In the genomic region with DNA sequence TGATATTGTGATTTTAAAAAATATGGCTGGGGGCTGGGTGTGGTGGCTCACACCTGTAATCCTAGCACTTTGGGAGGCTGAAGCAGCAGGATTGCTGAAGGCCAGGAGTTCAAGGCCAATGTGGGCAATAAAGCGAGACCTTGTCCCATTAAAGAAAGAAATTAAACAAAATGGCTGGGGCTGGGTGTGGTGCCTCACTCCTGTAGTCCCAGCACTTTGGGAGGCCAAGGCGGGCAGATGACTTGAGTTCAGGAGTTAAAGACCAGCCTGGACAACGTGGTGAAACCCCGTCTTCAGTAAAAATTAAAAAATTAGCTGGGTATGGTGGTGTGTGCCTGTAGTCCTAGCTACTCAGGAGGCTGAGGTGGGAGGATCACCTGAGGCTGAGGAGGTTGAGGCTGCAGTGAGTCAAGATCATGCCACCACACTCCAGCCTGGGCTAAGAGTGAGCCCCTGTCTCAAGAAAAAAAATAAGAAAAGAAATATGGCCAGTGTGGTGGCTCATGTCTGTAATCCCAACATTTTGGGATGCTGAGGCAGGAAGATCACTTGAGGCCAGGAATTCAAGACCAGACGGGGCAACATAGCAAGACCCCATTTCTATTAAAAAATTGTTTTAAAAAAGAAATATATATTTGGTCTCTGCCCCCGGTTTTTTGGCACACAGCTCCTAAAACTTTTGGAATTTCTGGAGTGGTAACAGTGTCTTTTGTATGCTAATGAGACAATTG, we compare ENCODE assay signal across 36 cellular contexts.
"Had no signal": no experiment of that assay in that cellular context is flagged by ENCODE, and none has a peak within 500 bp of the region (broad histone marks: within the 10 kb centered on the region; RNA-seq: fewer than 3 reads in every experiment).

No MANE protein-coding gene starts in this region.

- H3K27ac ChIP-seq: ascending aorta, cardiac muscle cell had no signal

- H3K27me3 Mint-ChIP-seq: activated CD4-positive, alpha-beta memory T cell treated with anti-CD3 and anti-CD28 coated beads, Interleukin-2, amount 10 ng/mL, durations not matched to agents 7 days and 5 days; activated CD4-positive, alpha-beta T cell treated with anti-CD3 and anti-CD28 coated beads for 36 hours; activated CD4-positive, alpha-beta T cell treated with anti-CD3 and anti-CD28 coated beads, Interleukin-2, amount 10 ng/mL, durations not matched to agents 7 days and 5 days; activated CD8-positive, alpha-beta memory T cell treated with anti-CD3 and anti-CD28 coated beads, Interleukin-2, amount 10 ng/mL, durations not matched to agents 7 days and 5 days; activated naive CD4-positive, alpha-beta T cell treated with anti-CD3 and anti-CD28 coated beads, Interleukin-2, amount 10 ng/mL, durations not matched to agents 7 days and 5 days; activated naive CD4-positive, alpha-beta T cell treated with anti-CD3 and anti-CD28 coated beads, Interleukin-2, amount 50 U/mL, for 24 hours; activated naive CD8-positive, alpha-beta T cell; activated naive CD8-positive, alpha-beta T cell treated with anti-CD3 and anti-CD28 coated beads, Interleukin-2, amount 10 ng/mL, durations not matched to agents 7 days and 5 days; activated naive CD8-positive, alpha-beta T cell treated with anti-CD3 and anti-CD28 coated beads, Interleukin-2, amount 50 U/mL, for 24 hours; activated T-cell treated with anti-CD3 and anti-CD28 coated beads, Interleukin-2, amount 50 U/mL, for 24 hours; brain; central memory CD8-positive, alpha-beta T cell had no signal

- DNase-seq: activated CD4-positive, alpha-beta memory T cell treated with anti-CD3 and anti-CD28 coated beads, Interleukin-2, amount 10 ng/mL, durations not matched to agents 7 days and 5 days; activated CD4-positive, alpha-beta T cell treated with anti-CD3 and anti-CD28 coated beads for 1 hour; activated CD4-positive, alpha-beta T cell treated with anti-CD3 and anti-CD28 coated beads for 36 hours; activated CD4-positive, alpha-beta T cell treated with anti-CD3 and anti-CD28 coated beads for 48 hours; activated CD4-positive, alpha-beta T cell treated with anti-CD3 and anti-CD28 coated beads, Interleukin-2, amount 10 ng/mL, durations not matched to agents 7 days and 5 days; activated CD4-positive, alpha-beta T cell treated with anti-CD3 and anti-CD28 coated beads, Interleukin-2, amount 50 U/mL, for 48 hours; activated CD4-positive, CD25-positive, alpha-beta regulatory T cell; activated CD8-positive, alpha-beta memory T cell treated with anti-CD3 and anti-CD28 coated beads for 24 hours; activated CD8-positive, alpha-beta memory T cell treated with anti-CD3 and anti-CD28 coated beads, Interleukin-2, amount 10 ng/mL, durations not matched to agents 7 days and 5 days; activated CD8-positive, alpha-beta memory T cell treated with anti-CD3 and anti-CD28 coated beads, Interleukin-2, amount 50 U/mL, for 48 hours; activated CD8-positive, alpha-beta T cell treated with anti-CD3 and anti-CD28 coated beads, Interleukin-2, amount 10 ng/mL, durations not matched to agents 7 days and 5 days; activated effector memory CD4-positive, alpha-beta T cell treated with Interleukin-2 at 50 U/mL for 16 hours; activated gamma-delta T cell; activated naive CD4-positive, alpha-beta T cell treated with anti-CD3 and anti-CD28 coated beads, Interleukin-2, amount 10 ng/mL, durations not matched to agents 7 days and 5 days; activated naive CD4-positive, alpha-beta T cell treated with Interleukin-2 at 50 U/mL for 16 hours; activated naive CD8-positive, alpha-beta T cell treated with anti-CD3 and anti-CD28 coated beads, Interleukin-2, amount 10 ng/mL, durations not matched to agents 7 days and 5 days; activated naive CD8-positive, alpha-beta T cell treated with anti-CD3 and anti-CD28 coated beads, Interleukin-2, amount 50 U/mL, for 24 hours; activated T-cell treated with anti-CD3 and anti-CD28 coated beads, Interleukin-2, amount 50 U/mL, for 24 hours; activated T-cell treated with anti-CD3 and anti-CD28 coated beads, Interleukin-2, amount 50 U/mL, for 48 hours; amygdala; anterior cingulate cortex; caudate nucleus; T-helper 1 cell; T-helper 2 cell; T-helper 9 cell had no signal

- H3K9me3 Mint-ChIP-seq: activated CD4-positive, alpha-beta memory T cell treated with anti-CD3 and anti-CD28 coated beads, Interleukin-2, amount 10 ng/mL, durations not matched to agents 7 days and 5 days; activated CD4-positive, alpha-beta T cell treated with anti-CD3 and anti-CD28 coated beads, Interleukin-2, amount 10 ng/mL, durations not matched to agents 7 days and 5 days; activated naive CD4-positive, alpha-beta T cell treated with anti-CD3 and anti-CD28 coated beads, Interleukin-2, amount 10 ng/mL, durations not matched to agents 7 days and 5 days; activated naive CD4-positive, alpha-beta T cell treated with anti-CD3 and anti-CD28 coated beads, Interleukin-2, amount 50 U/mL, for 24 hours; activated naive CD8-positive, alpha-beta T cell treated with anti-CD3 and anti-CD28 coated beads, Interleukin-2, amount 10 ng/mL, durations not matched to agents 7 days and 5 days; activated naive CD8-positive, alpha-beta T cell treated with anti-CD3 and anti-CD28 coated beads, Interleukin-2, amount 50 U/mL, for 24 hours; activated T-cell treated with anti-CD3 and anti-CD28 coated beads, Interleukin-2, amount 50 U/mL, for 24 hours; activated T-helper 2 cell treated with anti-CD3 and anti-CD28 coated beads, Interferon-gamma antibody, Interleukin-2, Interleukin-4, amounts not matched to agents 10 μg/mL and 5 μg/mL and 100 μg/mL, durations not matched to agents 14 hours and 24 hours and 36 hours; brain; central memory CD8-positive, alpha-beta T cell; T-helper 1 cell treated with Interleukin-12 subunit alpha and Interleukin-12 subunit beta and Interleukin-4 antibody, amounts not matched to agents 30 μg/mL and 1 μg/mL, for 36 hours; T-helper 2 cell treated with Interferon-gamma antibody and Interleukin-4, amounts not matched to agents 5 μg/mL and 100 μg/mL, for 36 hours had no signal

- H3K4me3 Mint-ChIP-seq: activated CD4-positive, alpha-beta memory T cell treated with anti-CD3 and anti-CD28 coated beads, Interleukin-2, amount 10 ng/mL, durations not matched to agents 7 days and 5 days; activated CD4-positive, alpha-beta T cell treated with anti-CD3 and anti-CD28 coated beads for 36 hours; activated CD4-positive, alpha-beta T cell treated with anti-CD3 and anti-CD28 coated beads, Interleukin-2, amount 10 ng/mL, durations not matched to agents 7 days and 5 days; activated CD8-positive, alpha-beta memory T cell treated with anti-CD3 and anti-CD28 coated beads, Interleukin-2, amount 10 ng/mL, durations not matched to agents 7 days and 5 days; activated CD8-positive, alpha-beta T cell treated with anti-CD3 and anti-CD28 coated beads, Interleukin-2, amount 10 ng/mL, durations not matched to agents 7 days and 5 days; activated naive CD4-positive, alpha-beta T cell treated with anti-CD3 and anti-CD28 coated beads, Interleukin-2, amount 10 ng/mL, durations not matched to agents 7 days and 5 days; activated naive CD4-positive, alpha-beta T cell treated with anti-CD3 and anti-CD28 coated beads, Interleukin-2, amount 50 U/mL, for 24 hours; activated naive CD8-positive, alpha-beta T cell; activated naive CD8-positive, alpha-beta T cell treated with anti-CD3 and anti-CD28 coated beads, Interleukin-2, amount 10 ng/mL, durations not matched to agents 7 days and 5 days; activated naive CD8-positive, alpha-beta T cell treated with anti-CD3 and anti-CD28 coated beads, Interleukin-2, amount 50 U/mL, for 24 hours; activated T-cell treated with anti-CD3 and anti-CD28 coated beads, Interleukin-2, amount 50 U/mL, for 24 hours; brain; central memory CD8-positive, alpha-beta T cell; T-helper 1 cell treated with Interleukin-12 subunit alpha and Interleukin-12 subunit beta and Interleukin-4 antibody, amounts not matched to agents 30 μg/mL and 1 μg/mL, for 36 hours; T-helper 2 cell treated with Interferon-gamma antibody and Interleukin-4, amounts not matched to agents 5 μg/mL and 100 μg/mL, for 36 hours had no signal

- FAIRE-seq: bronchial epithelial cell had no signal

- H3K4me3 ChIP-seq: ascending aorta, cardiac muscle cell had no signal

- H3K9me3 ChIP-seq: ascending aorta had no signal

- H3K27ac Mint-ChIP-seq: activated CD4-positive, alpha-beta memory T cell treated with anti-CD3 and anti-CD28 coated beads, Interleukin-2, amount 10 ng/mL, durations not matched to agents 7 days and 5 days; activated CD4-positive, alpha-beta T cell treated with anti-CD3 and anti-CD28 coated beads for 36 hours; activated CD4-positive, alpha-beta T cell treated with anti-CD3 and anti-CD28 coated beads, Interleukin-2, amount 10 ng/mL, durations not matched to agents 7 days and 5 days; activated CD8-positive, alpha-beta memory T cell treated with anti-CD3 and anti-CD28 coated beads, Interleukin-2, amount 10 ng/mL, durations not matched to agents 7 days and 5 days; activated CD8-positive, alpha-beta T cell treated with anti-CD3 and anti-CD28 coated beads, Interleukin-2, amount 10 ng/mL, durations not matched to agents 7 days and 5 days; activated naive CD4-positive, alpha-beta T cell treated with anti-CD3 and anti-CD28 coated beads, Interleukin-2, amount 10 ng/mL, durations not matched to agents 7 days and 5 days; activated naive CD8-positive, alpha-beta T cell; activated naive CD8-positive, alpha-beta T cell treated with anti-CD3 and anti-CD28 coated beads, Interleukin-2, amount 10 ng/mL, durations not matched to agents 7 days and 5 days; activated naive CD8-positive, alpha-beta T cell treated with anti-CD3 and anti-CD28 coated beads, Interleukin-2, amount 50 U/mL, for 24 hours; activated T-cell treated with anti-CD3 and anti-CD28 coated beads, Interleukin-2, amount 50 U/mL, for 24 hours; activated T-helper 2 cell treated with anti-CD3 and anti-CD28 coated beads, Interferon-gamma antibody, Interleukin-2, Interleukin-4, amounts not matched to agents 10 μg/mL and 5 μg/mL and 100 μg/mL, durations not matched to agents 14 hours and 24 hours and 36 hours; brain; T-helper 1 cell treated with Interleukin-12 subunit alpha and Interleukin-12 subunit beta and Interleukin-4 antibody, amounts not matched to agents 30 μg/mL and 1 μg/mL, for 36 hours; T-helper 2 cell treated with Interferon-gamma antibody and Interleukin-4, amounts not matched to agents 5 μg/mL and 100 μg/mL, for 36 hours had no signal

- H3K27me3 ChIP-seq: ascending aorta, cardiac muscle cell had no signal

- H3K4me1 Mint-ChIP-seq: activated naive CD4-positive, alpha-beta T cell treated with anti-CD3 and anti-CD28 coated beads, Interleukin-2, amount 10 ng/mL, durations not matched to agents 7 days and 5 days; brain; central memory CD8-positive, alpha-beta T cell had no signal

- H3K36me3 Mint-ChIP-seq: activated naive CD8-positive, alpha-beta T cell treated with anti-CD3 and anti-CD28 coated beads, Interleukin-2, amount 10 ng/mL, durations not matched to agents 7 days and 5 days had no signal

- ATAC-seq: activated CD4-positive, alpha-beta T cell treated with anti-CD3 and anti-CD28 coated beads for 36 hours; activated CD4-positive, CD25-positive, alpha-beta regulatory T cell treated with anti-CD3 and anti-CD28 coated beads, Interleukin-2, amount 50 U/mL, for 24 hours; activated CD8-positive, alpha-beta memory T cell treated with anti-CD3 and anti-CD28 coated beads, Interleukin-2, amount 10 ng/mL, durations not matched to agents 7 days and 5 days; activated CD8-positive, alpha-beta T cell treated with anti-CD3 and anti-CD28 coated beads, Interleukin-2, amount 10 ng/mL, durations not matched to agents 7 days and 5 days; activated naive CD8-positive, alpha-beta T cell treated with anti-CD3 and anti-CD28 coated beads, Interleukin-2, amount 50 U/mL, for 24 hours had no signal

- H3K36me3 ChIP-seq: cardiac muscle cell had no signal
